Comparison of ENCODE assay signal across 10 cellular contexts in genomic region chr12:128976120-128976519, GRCh38.
A peak's percentile ranks its signal among the peaks of the same experiment; 100 is the strongest.
DNase-seq lines count a peak whose midpoint lies in the region; ATAC-seq, FAIRE-seq and TF ChIP-seq lines count a peak whose summit lies in the region.
"Had no signal": no experiment of that assay in that cellular context is flagged by ENCODE, and none has a peak within 500 bp of the region (broad histone marks: within the 10 kb centered on the region; RNA-seq: fewer than 3 reads in every experiment).

No MANE protein-coding gene starts in this region.

- CTCF ChIA-PET in GM10248 (lab: Yijun Ruan, JAX): interaction anchor here (0.8 to 2.1 kb wide), 6 partner anchors 10 to 245 kb away, joined by 3 to 12 read pairs (median 6); no protein-coding TSS in a partner anchor
- CTCF ChIA-PET in Caco-2 (lab: Charles Lee): no interaction called here

- no peak overlapping the region for H3K4me3 ChIP-seq in Jurkat, Clone E6-1 (ENCODE audit: low read length)
- H3K4me3 ChIP-seq in brain microvascular endothelial cell (ENCODE audit: low read depth, low read length): no peak overlapping the region
- no peak overlapping the region for H3K4me3 ChIP-seq in neuronal stem cell (ENCODE audit: low read length in 2 of 2)
- H3K4me3 ChIP-seq in Caco-2 (ENCODE audit: low read depth, low read length): no peak overlapping the region

- H2AFZ ChIP-seq in neuronal stem cell (ENCODE audit: low read length): no peak overlapping the region

- POLR2A ChIA-PET in GM10248 (lab: Yijun Ruan, JAX) (no interaction called here), Caco-2 (lab: Charles Lee) (no interaction called here)

- H3K27me3 ChIP-seq in brain microvascular endothelial cell (replicated peaks) (no peaks in the 10 kb centered on the region), neuronal stem cell (ENCODE audit: control insufficient read depth in 3 of 3, insufficient read depth in 3 of 3, low read depth in 1 of 3, low read length in 3 of 3) (no peaks in the 10 kb centered on the region), Caco-2 (replicated peaks; ENCODE audit: control insufficient read depth, insufficient read depth, low read length) (no peaks in the 10 kb centered on the region)

- BruUV-seq in Caco-2 (replicated peaks; lab: Mats Ljungman, UMichigan): no TSS peak

- peaks cover 8 to 15% of the 10 kb centered on the region in 2 donors for H3K4me1 ChIP-seq in neuronal stem cell (ENCODE audit: control insufficient read depth in 2 of 2, insufficient read depth in 1 of 2, low read depth in 1 of 2, low read length in 2 of 2)
- no peaks in the 10 kb centered on the region for H3K4me1 ChIP-seq in Caco-2

- H4K91ac ChIP-seq in neuronal stem cell (ENCODE audit: low read depth, low read length, poor library complexity): no peak overlapping the region

- H3K4ac ChIP-seq in neuronal stem cell (ENCODE audit: low read length): no peak overlapping the region

- no peak overlapping the region for H3K23ac ChIP-seq in neuronal stem cell (ENCODE audit: low read depth, low read length, poor library complexity)

- no peak for ATAC-seq in HG02642 (IDR thresholded peaks at IDR 0.05; ENCODE audit: poor library complexity, unreplicated experiment)

- H4K8ac ChIP-seq in neuronal stem cell (ENCODE audit: low read depth, low read length): no peak overlapping the region

- H3K27me3 Mint-ChIP-seq in Caco-2 (ENCODE audit: insufficient read depth, unreplicated experiment): peaks cover 8% of the 10 kb centered on the region

- no peak overlapping the region for H3K4me3 Mint-ChIP-seq in Caco-2 (ENCODE audit: unreplicated experiment)

- intact Hi-C loops in Caco-2 (cut with micrococcal nuclease; ENCODE audit: unreplicated experiment): no loop called here

- H3K79me1 ChIP-seq in neuronal stem cell (ENCODE audit: low read depth, low read length): no peaks in the 10 kb centered on the region

- TF ChIP-seq CTCF in GM10248 (IDR thresholded peaks at IDR 0.05; ENCODE audit: control extremely low read depth, extremely low read depth, low read depth, missing control alignments) (peak; percentile 29), brain microvascular endothelial cell (IDR thresholded peaks at IDR 0.05; ENCODE audit: low read depth, low read length, missing control alignments) (peak; percentile 34), Caco-2 (IDR thresholded peaks at IDR 0.05; ENCODE audit: insufficient read depth in 1 of 2, low read depth in 1 of 2, low read length in 1 of 2, severe bottlenecking in 1 of 2, unreplicated experiment in 1 of 2) (no peak)

- H2BK5ac ChIP-seq in neuronal stem cell (ENCODE audit: low read length): no peak overlapping the region

- H3K9ac ChIP-seq in neuronal stem cell (ENCODE audit: low read depth, low read length, poor library complexity): no peak overlapping the region

- H2BK15ac ChIP-seq in neuronal stem cell (ENCODE audit: low read length): no peak overlapping the region

- no peaks in the 10 kb centered on the region for H3K4me1 Mint-ChIP-seq in Caco-2 (ENCODE audit: low read depth, unreplicated experiment)

- peak overlapping the region; percentile 58 for H3K4me2 ChIP-seq in neuronal stem cell (ENCODE audit: insufficient read depth, low read length, poor library complexity, severe bottlenecking)

- H3K36me3 ChIP-seq in brain microvascular endothelial cell (replicated peaks): no peaks in the 10 kb centered on the region
- H3K36me3 ChIP-seq in neuronal stem cell (replicated peaks in 1 of 2; ENCODE audit: control insufficient read depth in 2 of 2, insufficient read depth in 2 of 2, low read length in 2 of 2): no peaks in the 10 kb centered on the region
- no peaks in the 10 kb centered on the region for H3K36me3 ChIP-seq in Caco-2 (ENCODE audit: control insufficient read depth, insufficient read depth, low read length)

- no peak overlapping the region for H3K14ac ChIP-seq in neuronal stem cell (ENCODE audit: low read length)

- DNase-seq in GM10248 (ENCODE audit: extremely low spot score) (no peak), brain microvascular endothelial cell (peak; percentile 16), neuronal stem cell (ENCODE audit: low spot score) (peak; percentile 71), AG08395 (ENCODE audit: low spot score) (no peak), Caco-2 (no peak), HTR-8/SVneo (ENCODE audit: insufficient read length, low spot score) (no peak)
- DNase-seq in Jurkat, Clone E6-1 (ENCODE audit: low read depth, low spot score): peak; percentile 14

- H3K27ac Mint-ChIP-seq in Caco-2 (ENCODE audit: unreplicated experiment): no peak overlapping the region

- no peaks in the 10 kb centered on the region for H3K9me3 ChIP-seq in neuronal stem cell (replicated peaks in 1 of 2; ENCODE audit: control insufficient read depth in 2 of 2, insufficient read depth in 1 of 2, low read depth in 1 of 2, low read length in 2 of 2)
- no peaks in the 10 kb centered on the region for H3K9me3 ChIP-seq in Caco-2

- H2BK120ac ChIP-seq in neuronal stem cell (ENCODE audit: low read depth, low read length): no peak overlapping the region

- no peaks in the 10 kb centered on the region for H3K36me3 Mint-ChIP-seq in Caco-2 (ENCODE audit: insufficient read depth, unreplicated experiment)

- H3K9me3 Mint-ChIP-seq in Caco-2 (ENCODE audit: unreplicated experiment): no peaks in the 10 kb centered on the region

- no CpG with 5 or more reads among the region's 14 CpGs for WGBS in neuronal stem cell (ENCODE audit: extremely low coverage in 2 of 2, insufficient read length in 2 of 2, insufficient replicate concordance in 1 of 2), 2 donors

- no peak overlapping the region for H3K18ac ChIP-seq in neuronal stem cell (ENCODE audit: low read length)

- in situ Hi-C loops in brain microvascular endothelial cell (cut with HindIII; ENCODE audit: low pct_ligation_motif_present, low sequenced_read_pairs): no loop called here

- H2BK12ac ChIP-seq in neuronal stem cell (ENCODE audit: low read length): no peak overlapping the region

- H2AK5ac ChIP-seq in neuronal stem cell (ENCODE audit: low read depth, low read length): no peak overlapping the region

- no peak for FAIRE-seq in HTR-8/SVneo (lab: Jason Lieb, UNC)
- FAIRE-seq: GM18507 had no signal

- no peak overlapping the region for H3K27ac ChIP-seq in brain microvascular endothelial cell
- no peak overlapping the region for H3K27ac ChIP-seq in neuronal stem cell (replicated peaks; ENCODE audit: low read length)
- H3K27ac ChIP-seq: HL-60 had no signal

Comparison
In these comparisons a context has a peak if more than half of its experiments do, and no peak if none do; other contexts are left out.
1. DNase-seq: peak in Jurkat, Clone E6-1 (single experiment), brain microvascular endothelial cell (single experiment) and neuronal stem cell (single experiment); none in GM10248 (single experiment), AG08395 (single experiment), Caco-2 (0 of 2) and HTR-8/SVneo (single experiment).
2. CTCF ChIP-seq: peak in GM10248 (single experiment) and brain microvascular endothelial cell (single experiment); none in Caco-2 (0 of 2).